Comparison of ENCODE assay signal across 1 cellular context in the genomic region with DNA sequence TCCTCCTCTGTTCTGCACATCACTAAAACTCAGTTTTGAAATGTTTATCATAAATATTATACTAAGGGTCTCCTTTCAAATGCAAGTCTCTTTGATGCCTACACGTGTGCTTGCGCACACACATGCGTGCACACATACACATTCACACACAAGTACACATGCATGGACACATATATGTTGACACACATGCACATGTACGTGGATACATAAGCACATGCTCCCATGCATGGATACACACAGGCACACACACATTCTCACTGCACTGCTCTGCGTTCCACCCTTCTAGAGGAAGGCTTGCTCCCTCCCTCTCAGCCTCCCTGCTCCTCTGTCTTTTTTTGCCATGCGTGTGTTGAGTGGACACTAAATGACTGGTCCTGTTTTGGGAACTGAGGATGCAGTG.
TF ChIP-seq lines count a peak whose summit lies in the region.

No MANE protein-coding gene starts in this region.

TF ChIP-seq in HepG2, 621 proteins besides CTCF, POLR2A, EP300 and RAD21:
- no peak for TF ChIP-seq ATF7-NPFF (CRISPR knock-in tag; IDR thresholded peaks at IDR 0.05; ENCODE audit: low read depth)
- TF ChIP-seq ZNF441 (CRISPR knock-in tag; IDR thresholded peaks at IDR 0.05; ENCODE audit: borderline replicate concordance) = no peak
- TF ChIP-seq, protein P1, sequence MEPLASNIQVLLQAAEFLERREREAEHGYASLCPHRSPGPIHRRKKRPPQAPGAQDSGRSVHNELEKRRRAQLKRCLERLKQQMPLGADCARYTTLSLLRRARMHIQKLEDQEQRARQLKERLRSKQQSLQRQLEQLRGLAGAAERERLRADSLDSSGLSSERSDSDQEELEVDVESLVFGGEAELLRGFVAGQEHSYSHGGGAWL (CRISPR knock-in tag; IDR thresholded peaks at IDR 0.05) = no peak
- no peak for TF ChIP-seq SRF (IDR thresholded peaks at IDR 0.05; ENCODE audit: low read depth, low read length)
- TF ChIP-seq TMF1 (CRISPR knock-in tag; IDR thresholded peaks at IDR 0.05; ENCODE audit: low read depth) = no peak
- TF ChIP-seq, protein P2, sequence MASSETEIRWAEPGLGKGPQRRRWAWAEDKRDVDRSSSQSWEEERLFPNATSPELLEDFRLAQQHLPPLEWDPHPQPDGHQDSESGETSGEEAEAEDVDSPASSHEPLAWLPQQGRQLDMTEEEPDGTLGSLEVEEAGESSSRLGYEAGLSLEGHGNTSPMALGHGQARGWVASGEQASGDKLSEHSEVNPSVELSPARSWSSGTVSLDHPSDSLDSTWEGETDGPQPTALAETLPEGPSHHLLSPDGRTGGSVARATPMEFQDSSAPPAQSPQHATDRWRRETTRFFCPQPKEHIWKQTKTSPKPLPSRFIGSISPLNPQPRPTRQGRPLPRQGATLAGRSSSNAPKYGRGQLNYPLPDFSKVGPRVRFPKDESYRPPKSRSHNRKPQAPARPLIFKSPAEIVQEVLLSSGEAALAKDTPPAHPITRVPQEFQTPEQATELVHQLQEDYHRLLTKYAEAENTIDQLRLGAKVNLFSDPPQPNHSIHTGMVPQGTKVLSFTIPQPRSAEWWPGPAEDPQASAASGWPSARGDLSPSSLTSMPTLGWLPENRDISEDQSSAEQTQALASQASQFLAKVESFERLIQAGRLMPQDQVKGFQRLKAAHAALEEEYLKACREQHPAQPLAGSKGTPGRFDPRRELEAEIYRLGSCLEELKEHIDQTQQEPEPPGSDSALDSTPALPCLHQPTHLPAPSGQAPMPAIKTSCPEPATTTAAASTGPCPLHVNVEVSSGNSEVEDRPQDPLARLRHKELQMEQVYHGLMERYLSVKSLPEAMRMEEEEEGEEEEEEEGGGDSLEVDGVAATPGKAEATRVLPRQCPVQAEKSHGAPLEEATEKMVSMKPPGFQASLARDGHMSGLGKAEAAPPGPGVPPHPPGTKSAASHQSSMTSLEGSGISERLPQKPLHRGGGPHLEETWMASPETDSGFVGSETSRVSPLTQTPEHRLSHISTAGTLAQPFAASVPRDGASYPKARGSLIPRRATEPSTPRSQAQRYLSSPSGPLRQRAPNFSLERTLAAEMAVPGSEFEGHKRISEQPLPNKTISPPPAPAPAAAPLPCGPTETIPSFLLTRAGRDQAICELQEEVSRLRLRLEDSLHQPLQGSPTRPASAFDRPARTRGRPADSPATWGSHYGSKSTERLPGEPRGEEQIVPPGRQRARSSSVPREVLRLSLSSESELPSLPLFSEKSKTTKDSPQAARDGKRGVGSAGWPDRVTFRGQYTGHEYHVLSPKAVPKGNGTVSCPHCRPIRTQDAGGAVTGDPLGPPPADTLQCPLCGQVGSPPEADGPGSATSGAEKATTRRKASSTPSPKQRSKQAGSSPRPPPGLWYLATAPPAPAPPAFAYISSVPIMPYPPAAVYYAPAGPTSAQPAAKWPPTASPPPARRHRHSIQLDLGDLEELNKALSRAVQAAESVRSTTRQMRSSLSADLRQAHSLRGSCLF (CRISPR knock-in tag; IDR thresholded peaks at IDR 0.05; ENCODE audit: borderline replicate concordance) = no peak
- TF ChIP-seq, protein P3, sequence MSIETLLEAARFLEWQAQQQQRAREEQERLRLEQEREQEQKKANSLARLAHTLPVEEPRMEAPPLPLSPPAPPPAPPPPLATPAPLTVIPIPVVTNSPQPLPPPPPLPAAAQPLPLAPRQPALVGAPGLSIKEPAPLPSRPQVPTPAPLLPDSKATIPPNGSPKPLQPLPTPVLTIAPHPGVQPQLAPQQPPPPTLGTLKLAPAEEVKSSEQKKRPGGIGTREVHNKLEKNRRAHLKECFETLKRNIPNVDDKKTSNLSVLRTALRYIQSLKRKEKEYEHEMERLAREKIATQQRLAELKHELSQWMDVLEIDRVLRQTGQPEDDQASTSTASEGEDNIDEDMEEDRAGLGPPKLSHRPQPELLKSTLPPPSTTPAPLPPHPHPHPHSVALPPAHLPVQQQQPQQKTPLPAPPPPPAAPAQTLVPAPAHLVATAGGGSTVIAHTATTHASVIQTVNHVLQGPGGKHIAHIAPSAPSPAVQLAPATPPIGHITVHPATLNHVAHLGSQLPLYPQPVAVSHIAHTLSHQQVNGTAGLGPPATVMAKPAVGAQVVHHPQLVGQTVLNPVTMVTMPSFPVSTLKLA (IDR thresholded peaks at IDR 0.05) = peak; percentile 97
